7 cellular contexts compared by ENCODE assay signal in the genomic region with DNA sequence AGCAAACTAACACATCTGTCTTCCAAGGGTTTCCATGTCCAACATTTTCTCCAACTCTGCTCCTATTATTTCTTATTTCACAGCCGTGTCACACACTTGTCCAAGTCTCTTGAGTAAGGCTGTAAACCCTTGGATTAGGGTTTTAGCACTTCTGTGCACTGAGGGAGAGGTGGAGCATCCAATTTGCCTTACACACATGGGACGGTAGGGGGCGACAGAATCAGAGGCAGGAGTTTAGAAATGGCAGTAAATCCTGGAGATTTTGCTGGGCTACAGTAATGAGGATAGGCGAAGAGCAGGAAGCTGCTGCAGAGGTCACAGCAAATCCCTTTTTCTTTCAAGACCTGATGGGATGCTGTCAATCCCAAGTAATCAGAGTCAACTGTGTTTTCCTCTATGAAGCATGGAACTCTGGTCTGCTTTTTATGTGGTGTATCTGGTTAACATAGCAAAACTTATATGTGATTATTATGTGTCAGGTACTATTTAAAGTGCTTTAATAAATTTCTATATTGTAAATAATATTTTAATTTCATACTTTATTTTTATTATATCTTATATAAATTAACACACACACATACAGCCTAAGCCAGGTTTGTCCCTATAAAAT. TPM values are rescaled to one million over a fixed set of nuclear protein-coding genes. Genes with fewer than 3 reads are reported as not detected.
DNase-seq lines count a peak whose midpoint lies in the region; ATAC-seq and TF ChIP-seq lines count a peak whose summit lies in the region.

No MANE protein-coding gene starts in this region.

- ATAC-seq in DND-41 (ENCODE audit: insufficient read depth, low read depth): no peak
- ATAC-seq in GM21367 (IDR thresholded peaks at IDR 0.05; ENCODE audit: unreplicated experiment): no peak

- H4K20me1 ChIP-seq in DND-41 (ENCODE audit: insufficient read depth, low read length): no peaks in the 10 kb centered on the region

- no peak overlapping the region for H3K27ac Mint-ChIP-seq in glutamatergic neuron (ENCODE audit: unreplicated experiment)

- H2AFZ ChIP-seq in DND-41 (ENCODE audit: low read depth, low read length): no peak overlapping the region

- DNase-seq in DND-41 (peak; percentile 26), GM19240 (ENCODE audit: insufficient read length, low spot score) (peak; percentile 22), RPMI8226 (peak; percentile 39), glutamatergic neuron (peak; percentile 60), AG08395 (ENCODE audit: low spot score) (no peak), medulla oblongata (ENCODE audit: extremely low spot score) (no peak)

- TF ChIP-seq CTCF in DND-41 (IDR thresholded peaks at IDR 0.05; ENCODE audit: borderline replicate concordance, extremely low read depth, low read length, poor library complexity, severe bottlenecking): peak; percentile 66
- TF ChIP-seq CTCF in glutamatergic neuron (IDR thresholded peaks at IDR 0.05; ENCODE audit: partially characterized antibody, unreplicated experiment): peak; percentile 73

- H3K27me3 Mint-ChIP-seq in glutamatergic neuron (ENCODE audit: unreplicated experiment): no peaks in the 10 kb centered on the region

- H3K9ac ChIP-seq in DND-41 (ENCODE audit: low read depth, low read length): no peak overlapping the region

- H3K4me3 ChIP-seq in DND-41 (ENCODE audit: low read depth in 1 of 2, low read length in 2 of 2): no peak overlapping the region

- H3K79me2 ChIP-seq in DND-41 (ENCODE audit: insufficient read depth, low read length): no peaks in the 10 kb centered on the region

- H3K4me3 Mint-ChIP-seq in glutamatergic neuron (ENCODE audit: unreplicated experiment): no peak overlapping the region

- H3K36me3 Mint-ChIP-seq in glutamatergic neuron (ENCODE audit: unreplicated experiment): no peaks in the 10 kb centered on the region

- H3K4me2 ChIP-seq in DND-41 (ENCODE audit: insufficient read depth, low read length): no peak overlapping the region

- no peaks in the 10 kb centered on the region for H3K4me1 Mint-ChIP-seq in glutamatergic neuron (ENCODE audit: low read depth, unreplicated experiment)

- peaks cover 6% of the 10 kb centered on the region for H3K27me3 ChIP-seq in DND-41 (ENCODE audit: insufficient read depth, low read length, poor library complexity)

- no peaks in the 10 kb centered on the region for H3K36me3 ChIP-seq in DND-41 (ENCODE audit: insufficient read depth, low read length)

- no peak overlapping the region for H3K27ac ChIP-seq in DND-41 (ENCODE audit: low read length)

- H3K9me3 Mint-ChIP-seq in glutamatergic neuron (ENCODE audit: unreplicated experiment): peaks cover 4% of the 10 kb centered on the region

- no peaks in the 10 kb centered on the region for H3K4me1 ChIP-seq in DND-41 (ENCODE audit: insufficient read depth, low read length)

- no peaks in the 10 kb centered on the region for H3K9me3 ChIP-seq in DND-41 (ENCODE audit: insufficient read depth, low read length, severe bottlenecking)

RNA-seq across cellular contexts. Expression of gene LCE5A, which starts 15.4 kb away (rescaled TPM):
- total RNA-seq in glutamatergic neuron (ENCODE audit: unreplicated experiment): not detected

RNA-seq across cellular contexts. Expression of gene CRCT1, which starts 19.1 kb away (rescaled TPM):
- not detected for total RNA-seq in glutamatergic neuron (ENCODE audit: unreplicated experiment)

Comparison
In these comparisons a context has a peak if more than half of its experiments do, and no peak if none do; other contexts are left out.
1. DNase-seq: peak in DND-41 (single experiment), GM19240 (single experiment), RPMI8226 (single experiment) and glutamatergic neuron (single experiment); none in AG08395 (single experiment) and medulla oblongata (single experiment).